8 cellular contexts compared by ENCODE assay signal in the genomic region with DNA sequence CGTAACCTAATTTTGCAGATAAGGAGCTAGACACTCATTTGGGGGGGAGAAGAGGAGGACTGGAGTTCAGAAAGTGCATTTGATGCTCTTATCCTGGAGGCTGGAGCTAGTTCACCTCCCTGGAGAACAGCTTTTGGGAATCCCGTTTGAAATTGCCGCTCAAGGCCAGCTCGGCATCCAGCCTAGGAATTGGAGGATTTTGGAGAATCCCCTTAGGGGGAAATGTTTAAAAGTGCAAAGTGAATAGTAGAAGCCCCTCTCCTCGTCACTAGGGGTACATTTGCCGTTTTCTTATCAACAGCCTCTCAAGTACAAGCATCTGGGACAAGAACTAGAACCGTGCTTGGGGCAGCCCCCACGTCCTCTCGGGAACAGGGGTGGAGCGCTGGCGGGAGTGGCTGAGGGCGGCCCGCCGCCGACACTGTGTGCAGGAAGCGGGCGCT. TPM values are rescaled to one million over a fixed set of nuclear protein-coding genes. Genes with fewer than 3 reads are reported as not detected.
DNase-seq lines count a peak whose midpoint lies in the region; ATAC-seq, FAIRE-seq and TF ChIP-seq lines count a peak whose summit lies in the region.

No MANE protein-coding gene starts in this region.

- POLR2A ChIA-PET in GM12878 (lab: Charles Lee): interaction anchor here (0.6 to 2.3 kb wide), 4 partner anchors 12 to 808 kb away, joined by 3 to 7 read pairs (median 4); no protein-coding TSS in a partner anchor

- CTCF ChIA-PET in GM12878 (lab: Yijun Ruan, JAX): interaction anchor here (1.3 to 1.5 kb wide), 3 partner anchors 60 to 207 kb away, joined by 3 to 4 read pairs (median 4); no protein-coding TSS in a partner anchor

- H3K9me3 Mint-ChIP-seq in immature natural killer cell: no peaks in the 10 kb centered on the region

- SMC1A ChIA-PET in GM12878 (lab: Charles Lee; ENCODE audit: uncharacterized antibody, unreplicated experiment): interaction anchor here (0.6 to 1.6 kb wide), 5 partner anchors 36 to 206 kb away, joined by 3 to 6 read pairs (median 3); a partner anchor contains a TSS

- TF ChIP-seq CTCF in OCI-LY1 (IDR thresholded peaks at IDR 0.05; ENCODE audit: low read length) (no peak), GM12878 (IDR thresholded peaks at IDR 0.05 in 2 of 3, conservative IDR thresholded peaks at IDR 0.05 in 1 of 3; ENCODE audit: control insufficient read depth in 2 of 3, extremely low read depth in 1 of 3, insufficient read depth in 1 of 3, low read depth in 3 of 3, low read length in 3 of 3) (no peak)

- H4K20me1 ChIP-seq in OCI-LY1 (ENCODE audit: insufficient read depth, low read length) (no peaks in the 10 kb centered on the region), GM12878 (ENCODE audit: control insufficient read depth, insufficient read depth) (no peaks in the 10 kb centered on the region)

- H3K27me3 Mint-ChIP-seq in immature natural killer cell (ENCODE audit: low read depth in 3 of 3): peaks cover 8 to 16% (median 10%) of the 10 kb centered on the region in 3 donors

- TF ChIP-seq RAD21 in GM12878 (IDR thresholded peaks at IDR 0.05; ENCODE audit: insufficient read depth, low read depth, low read length): no peak

- peaks cover 6% of the 10 kb centered on the region; the same call in 1 of the 2 replicates for H3K36me3 ChIP-seq in OCI-LY1 (ENCODE audit: insufficient read depth, low read length)
- no peaks in the 10 kb centered on the region for H3K36me3 ChIP-seq in GM12878 (ENCODE audit: control insufficient read depth in 2 of 2, insufficient read depth in 2 of 2, low read length in 1 of 2)

- FAIRE-seq in GM12878 (lab: Jason Lieb, UNC): no peak

- ATAC-seq in HG02759 (IDR thresholded peaks at IDR 0.05; ENCODE audit: unreplicated experiment) (peak; percentile 36), GM12878 (peak; percentile 57)

- RAD21 ChIA-PET in GM12878 (lab: Charles Lee; ENCODE audit: unreplicated experiment): interaction anchor here (0.8 to 2.0 kb wide), 3 partner anchors 81 to 408 kb away, joined by 3 to 7 read pairs (median 3); a partner anchor contains a TSS

- intact Hi-C loops in GM12878 (cut with micrococcal nuclease; ENCODE audit: unreplicated experiment): loop anchor here (1.0 to 5.0 kb wide), 2 partner anchors 15 to 410 kb away; a partner anchor contains a TSS

- H3K4me1 ChIP-seq in OCI-LY1 (ENCODE audit: insufficient read depth, low read length, severe bottlenecking) (peaks cover 31% of the 10 kb centered on the region), GM12878 (ENCODE audit: control insufficient read depth, insufficient read depth, low read length) (peaks cover 8% of the 10 kb centered on the region)

- H3K27ac Mint-ChIP-seq in immature natural killer cell: peak overlapping the region; percentile 92 to 97 (median 94)

- H3F3A ChIP-seq in OCI-LY1 (ENCODE audit: insufficient read depth, low read length): no peaks in the 10 kb centered on the region

- H3K27ac ChIP-seq in OCI-LY1 (ENCODE audit: low read depth, low read length, poor library complexity, severe bottlenecking): peak overlapping the region; percentile 95
- H3K27ac ChIP-seq in GM12878 (ENCODE audit: control insufficient read depth, insufficient read depth): peak overlapping the region; percentile 91

- peak overlapping the region; percentile 87 to 99 (median 96) for H3K4me3 Mint-ChIP-seq in immature natural killer cell

- H3K4me1 Mint-ChIP-seq in immature natural killer cell: peaks cover 39 to 43% of the 10 kb centered on the region in 2 donors

- in situ Hi-C loops in GM12878 (cut with MboI): no loop called here

- H3K4me3 ChIP-seq in OCI-LY1 (ENCODE audit: low read depth, low read length, poor library complexity, severe bottlenecking) (peak overlapping the region; percentile 82), GM12878 (peak overlapping the region; percentile 80)

- no peak for TF ChIP-seq POLR2A in GM12878 (IDR thresholded peaks at IDR 0.05; ENCODE audit: low read depth, low read length)

- H3K27me3 ChIP-seq in OCI-LY1 (ENCODE audit: insufficient read depth, low read length): no peaks in the 10 kb centered on the region
- H3K27me3 ChIP-seq in GM12878 (replicated peaks in 1 of 2; ENCODE audit: control insufficient read depth in 2 of 2, insufficient read depth in 2 of 2, low read length in 1 of 2): no peaks in the 10 kb centered on the region

- H2AFZ ChIP-seq in OCI-LY1 (ENCODE audit: low read length) (no peak overlapping the region), GM12878 (ENCODE audit: control insufficient read depth, low read depth, low read length) (peak overlapping the region; percentile 92)

- DNase-seq in NCI-H2196 treated with DMSO at 0.1 percent for 48 hours (lab: John Stamatoyannopoulos, UW; ENCODE audit: unreplicated experiment) (peak; percentile 65), NCI-H2196 (lab: John Stamatoyannopoulos, UW; ENCODE audit: unreplicated experiment) (no peak), GM12878 (ENCODE audit: low read depth, low spot score) (no peak), immature natural killer cell (no peak), globus pallidus (ENCODE audit: low spot score) (no peak)
- DNase-seq in stimulated activated CD4-positive, alpha-beta T cell treated with anti-CD3 and anti-CD28 coated beads, Interleukin-4, amount 100 ng/mL, for 1 hour: peak; percentile 53

- H3K36me3 Mint-ChIP-seq in immature natural killer cell: no peaks in the 10 kb centered on the region

- peak overlapping the region; percentile 80 for H3K9ac ChIP-seq in OCI-LY1 (ENCODE audit: low read length)
- peak overlapping the region; percentile 80 for H3K9ac ChIP-seq in GM12878 (ENCODE audit: control insufficient read depth, insufficient read depth, low read length)

- no peaks in the 10 kb centered on the region for H3K9me2 ChIP-seq in OCI-LY1 (ENCODE audit: low read depth, low read length)

- H3K9me3 ChIP-seq in OCI-LY1 (ENCODE audit: low read length): no peaks in the 10 kb centered on the region
- H3K9me3 ChIP-seq in GM12878 (replicated peaks; ENCODE audit: control insufficient read depth, insufficient read depth, low read length): no peaks in the 10 kb centered on the region

- H3K79me2 ChIP-seq in OCI-LY1 (ENCODE audit: insufficient read depth, low read length) (peaks cover 33% of the 10 kb centered on the region), GM12878 (ENCODE audit: control insufficient read depth, insufficient read depth, low read length) (peaks cover 37% of the 10 kb centered on the region)

- BruUV-seq in GM12878 (replicated peaks; lab: Mats Ljungman, UMichigan): no TSS peak

- 16% methylated on average over 17 of the region's 17 CpGs for WGBS in GM12878 (ENCODE audit: insufficient coverage, insufficient replicate concordance, low lambda C conversion rate, missing lambda C conversion rate)

- TF ChIP-seq EP300 in GM12878 (IDR thresholded peaks at IDR 0.05; ENCODE audit: borderline replicate concordance in 1 of 2, control insufficient read depth in 1 of 2, low read depth in 2 of 2, low read length in 2 of 2): no peak

- H3K4me2 ChIP-seq in OCI-LY1 (ENCODE audit: low read length): peak overlapping the region; percentile 97
- peak overlapping the region; percentile 98 for H3K4me2 ChIP-seq in GM12878 (ENCODE audit: control insufficient read depth, insufficient read depth)

TF ChIP-seq in GM12878, 131 proteins besides CTCF, POLR2A, EP300 and RAD21:
- TF ChIP-seq ZNF622 (IDR thresholded peaks at IDR 0.05): no peak
- no peak for TF ChIP-seq PML (IDR thresholded peaks at IDR 0.05; ENCODE audit: low read length)
- TF ChIP-seq BHLHE40 (IDR thresholded peaks at IDR 0.05; ENCODE audit: borderline replicate concordance in 1 of 2, low read depth in 2 of 2, low read length in 1 of 2): 0 out of 4 replicates have a peak, but pooled peaks of 1 of the 2 experiments have one; percentile 32

RNA-seq across cellular contexts. Expression of a gene that starts 1.3 kb away (rescaled TPM):
- total RNA-seq in GM12878 (2013; cell fraction: nucleolus; rRNA removed): 36.9 and 43.3 TPM in 2 replicates
- total RNA-seq in GM12878 (2014; rRNA removed) (33.8 and 49.8 TPM in 2 replicates), GM12878 (2014; rRNA removed; fragmentation: Illumina TruSeq; extraction: Trizol) (34.3 and 35.6 TPM in 2 replicates), GM12878 (2021) (37.5 and 42.4 TPM in 2 replicates)
- 23.2 TPM for polyA plus RNA-seq in GM12878 (2011; ENCODE audit: low read depth)
- polyA plus RNA-seq in GM12878 (2011; rRNA removed) (48.3 and 76.5 TPM in 2 replicates), GM12878 (2014; fragmentation: Illumina TruSeq; extraction: Trizol) (42.6 and 51.0 TPM in 2 replicates), GM12878 (2014; fragmentation: Nextera tagmentation; extraction: Ambion mirVana) (10 to 100 TPM; 13.2 to 21.3 TPM), GM12878 (2014; rRNA removed) (31.1 and 34.6 TPM in 2 replicates), GM12878 (2016; fragmentation: Nextera tagmentation; extraction: Ambion mirVana) (10 to 100 TPM; 53.7 to 57.1 TPM), immature natural killer cell (100 to 1,000 TPM; 145 to 212 (median 153) TPM)
- 43.9 and 59.3 TPM in 2 replicates for polyA plus RNA-seq in GM12878 (2011; cell fraction: cytosol; rRNA removed)
- 28.5 and 29.6 TPM in 2 replicates for polyA plus RNA-seq in GM12878 (2011; cell fraction: nucleus; rRNA removed)
- polyA plus RNA-seq in GM12878 (2012): 28.5 and 34.1 TPM in 2 replicates
- polyA minus RNA-seq in GM12878 (2011; rRNA and poly(A)+ RNA removed): 44.5 and 58.6 TPM in 2 replicates
- 16.8 and 21.8 TPM in 2 replicates for polyA minus RNA-seq in GM12878 (2011; cell fraction: cytosol; rRNA and poly(A)+ RNA removed)
- polyA minus RNA-seq in GM12878 (2011; cell fraction: nucleus; rRNA and poly(A)+ RNA removed): 7.7 and 9.9 TPM in 2 replicates

RNA-seq across cellular contexts. Expression of a gene that starts 6.7 kb away (rescaled TPM):
- total RNA-seq in GM12878 (2013; cell fraction: nucleolus; rRNA removed): 1.5 and 2.2 TPM in 2 replicates
- total RNA-seq in GM12878 (2014; rRNA removed) (0.05 and 0.17 TPM in 2 replicates), GM12878 (2014; rRNA removed; fragmentation: Illumina TruSeq; extraction: Trizol) (0.22 and 0.28 TPM in 2 replicates), GM12878 (2021) (0.32 and 0.38 TPM in 2 replicates)
- 0.68 TPM for polyA plus RNA-seq in GM12878 (2011; ENCODE audit: low read depth)
- polyA plus RNA-seq in GM12878 (2011; rRNA removed) (0.48 and 0.72 TPM in 2 replicates), GM12878 (2014; fragmentation: Illumina TruSeq; extraction: Trizol) (0.21 and 0.32 TPM in 2 replicates), GM12878 (2014; fragmentation: Nextera tagmentation; extraction: Ambion mirVana) (under 1 TPM; 0.13 to 0.32 TPM), GM12878 (2014; rRNA removed) (0.42 TPM in 2 replicates), GM12878 (2016; fragmentation: Nextera tagmentation; extraction: Ambion mirVana) (1 to 10 TPM; 1.2 to 1.8 TPM), immature natural killer cell (1 to 10 TPM in 1 of 3 donors, under 1 TPM in 1, not detected in 1; 0.72 to 3.7 TPM)
- polyA plus RNA-seq in GM12878 (2011; cell fraction: cytosol; rRNA removed): 0.62 and 1.2 TPM in 2 replicates
- polyA plus RNA-seq in GM12878 (2011; cell fraction: nucleus; rRNA removed): 1.3 and 2.0 TPM in 2 replicates
- 0.58 and 0.67 TPM in 2 replicates for polyA plus RNA-seq in GM12878 (2012)
- polyA minus RNA-seq in GM12878 (2011; rRNA and poly(A)+ RNA removed): 1.2 and 1.9 TPM in 2 replicates
- not detected in 2 replicates for polyA minus RNA-seq in GM12878 (2011; cell fraction: cytosol; rRNA and poly(A)+ RNA removed)
- 0.29 and 0.48 TPM in 2 replicates for polyA minus RNA-seq in GM12878 (2011; cell fraction: nucleus; rRNA and poly(A)+ RNA removed)

Comparison
In these comparisons a context has a peak if more than half of its experiments do, and no peak if none do; other contexts are left out.
1. DNase-seq: peak in NCI-H2196 treated with DMSO at 0.1 percent for 48 hours (single experiment) and stimulated activated CD4-positive, alpha-beta T cell treated with anti-CD3 and anti-CD28 coated beads, Interleukin-4, amount 100 ng/mL, for 1 hour (single experiment); none in NCI-H2196 (single experiment), GM12878 (single experiment), immature natural killer cell (0 of 3) and globus pallidus (single experiment).